ENCODE assay signal across 8 cellular contexts in the genomic region with DNA sequence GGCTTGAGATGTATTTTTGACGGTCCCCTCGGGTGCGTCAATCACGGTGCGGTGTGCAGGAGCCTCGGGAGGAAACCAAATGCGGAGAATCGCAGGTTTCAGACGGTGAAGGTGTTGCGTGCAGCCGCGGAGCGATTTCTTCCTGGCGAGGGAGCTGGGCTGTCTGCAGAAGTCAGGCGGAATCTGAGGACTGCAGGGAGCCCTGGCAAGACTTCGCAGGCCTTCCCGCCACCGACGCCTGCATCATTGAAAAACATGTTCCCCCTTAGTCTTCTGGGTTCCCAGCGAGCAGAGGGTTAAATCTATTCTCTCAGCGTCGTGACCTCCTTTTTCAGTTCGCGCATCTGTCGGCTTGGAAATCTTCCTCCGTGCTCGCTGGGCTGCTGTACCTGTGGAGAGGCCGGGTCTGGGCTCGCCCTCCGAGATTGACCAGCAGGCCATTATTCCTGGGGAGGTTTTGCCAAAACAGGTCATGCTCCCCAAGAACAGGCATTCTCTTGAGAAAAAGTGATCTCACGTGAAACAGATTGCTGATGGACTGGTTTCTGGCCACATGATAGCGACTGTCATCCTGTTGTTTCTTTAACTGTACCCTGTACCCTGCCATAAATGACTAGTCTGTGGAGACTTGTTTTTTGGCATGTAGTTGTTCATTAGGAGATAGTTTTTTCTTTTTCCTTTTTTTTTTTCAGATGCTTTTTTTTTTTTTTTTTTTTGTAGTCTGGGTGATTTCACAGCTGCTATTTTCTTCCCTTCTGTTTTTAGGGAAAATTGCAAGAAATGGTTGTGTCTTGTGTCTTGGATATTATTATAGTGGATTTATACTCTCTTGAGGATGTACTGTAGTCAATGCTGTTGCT. TPM values are rescaled to one million over a fixed set of nuclear protein-coding genes. Genes with fewer than 3 reads are reported as not detected.
A peak's percentile ranks its signal among the peaks of the same experiment; 100 is the strongest.
DNase-seq lines count a peak whose midpoint lies in the region; ATAC-seq and TF ChIP-seq lines count a peak whose summit lies in the region.

No MANE protein-coding gene starts in this region.

- no peaks in the 10 kb centered on the region for H3K36me3 Mint-ChIP-seq in chondrocyte (ENCODE audit: low read depth)

- no peak for TF ChIP-seq CTCF in A673 (conservative IDR thresholded peaks at IDR 0.05; ENCODE audit: low read depth, low read length)
- no peak for TF ChIP-seq CTCF in MM.1S (IDR thresholded peaks at IDR 0.05; ENCODE audit: low read length)
- peak; percentile 4 for TF ChIP-seq CTCF in chondrocyte (IDR thresholded peaks at IDR 0.05)

- H3K27me3 ChIP-seq in A673 (replicated peaks; ENCODE audit: insufficient read depth, low read depth, low read length, poor library complexity) (no peaks in the 10 kb centered on the region), MM.1S (replicated peaks; ENCODE audit: insufficient read depth, low read length) (no peaks in the 10 kb centered on the region), mesenchymal stem cell (ENCODE audit: control insufficient read depth in 1 of 2, insufficient read depth in 1 of 2, low read length in 2 of 2) (no peaks in the 10 kb centered on the region)

- no peak overlapping the region for H2AK5ac ChIP-seq in mesenchymal stem cell (ENCODE audit: low read length, severe bottlenecking)

- peak; percentile 12 for ATAC-seq in GM18498 (IDR thresholded peaks at IDR 0.05; ENCODE audit: unreplicated experiment)
- peak; percentile 37 to 39 for ATAC-seq in activated CD4-positive, CD25-positive, alpha-beta regulatory T cell treated with anti-CD3 and anti-CD28 coated beads, Interleukin-2, amount 50 U/mL, for 24 hours
- ATAC-seq in HG03095 (IDR thresholded peaks at IDR 0.05; ENCODE audit: unreplicated experiment) = no peak

- H3K9me2 ChIP-seq in MM.1S (replicated peaks; ENCODE audit: insufficient read depth, low read length) = no peaks in the 10 kb centered on the region

- no peak overlapping the region for H3K18ac ChIP-seq in mesenchymal stem cell (ENCODE audit: low read depth in 1 of 2, low read length in 2 of 2)

- H3K9ac ChIP-seq in MM.1S (ENCODE audit: low read length) (peak overlapping the region; percentile 63), mesenchymal stem cell (ENCODE audit: low read length) (peak overlapping the region; percentile 80)

- H3K4me2 ChIP-seq in MM.1S (ENCODE audit: low read depth, low read length) = peak overlapping the region; percentile 94
- H3K4me2 ChIP-seq in mesenchymal stem cell (ENCODE audit: low read length, poor library complexity, severe bottlenecking) = peak overlapping the region; percentile 95

- H3K27ac ChIP-seq in A673 (ENCODE audit: low read depth, low read length, poor library complexity, severe bottlenecking) (peak overlapping the region; percentile 88), MM.1S (ENCODE audit: low read length) (peak overlapping the region; percentile 36; the same call in 1 of the 2 replicates), mesenchymal stem cell (ENCODE audit: low read length, poor library complexity, severe bottlenecking) (no peak overlapping the region)

- peak overlapping the region; percentile 91 for H3K4me3 Mint-ChIP-seq in chondrocyte (ENCODE audit: unreplicated experiment)

- no peak overlapping the region for H2BK15ac ChIP-seq in mesenchymal stem cell (ENCODE audit: low read depth, poor library complexity, severe bottlenecking)

- H3K9me3 ChIP-seq in A673 (ENCODE audit: low read depth, low read length, poor library complexity, severe bottlenecking) = no peaks in the 10 kb centered on the region
- no peaks in the 10 kb centered on the region for H3K9me3 ChIP-seq in MM.1S (replicated peaks; ENCODE audit: insufficient read depth, low read length)
- H3K9me3 ChIP-seq in mesenchymal stem cell (ENCODE audit: control insufficient read depth, low read length) = no peaks in the 10 kb centered on the region

- H3K27me3 Mint-ChIP-seq in chondrocyte (ENCODE audit: low read depth) = no peaks in the 10 kb centered on the region

- peak overlapping the region; percentile 89 for H3K27ac Mint-ChIP-seq in chondrocyte (ENCODE audit: unreplicated experiment)

- no peak overlapping the region for H4K91ac ChIP-seq in mesenchymal stem cell (ENCODE audit: low read length)

- H4K8ac ChIP-seq in mesenchymal stem cell (ENCODE audit: low read length) = no peak overlapping the region

- WGBS in mesenchymal stem cell = under 1% methylated on average over 32 of the region's 32 CpGs

- peaks cover 71% of the 10 kb centered on the region for H3K79me2 ChIP-seq in MM.1S (ENCODE audit: low read length)

- intact Hi-C loops in A673 (cut with micrococcal nuclease; ENCODE audit: unreplicated experiment) = loop anchor here (5.0 kb wide), 1 partner anchor 72 kb away; no protein-coding TSS in a partner anchor

- no peaks in the 10 kb centered on the region for H3K9me3 Mint-ChIP-seq in chondrocyte (ENCODE audit: low read depth)

- no peak overlapping the region for H2BK5ac ChIP-seq in mesenchymal stem cell (ENCODE audit: low read depth, low read length, poor library complexity, severe bottlenecking)

- H3K79me1 ChIP-seq in mesenchymal stem cell (replicated peaks; ENCODE audit: low read length, poor library complexity, severe bottlenecking) = peaks cover 3% of the 10 kb centered on the region

- no peaks in the 10 kb centered on the region for H4K20me1 ChIP-seq in MM.1S (ENCODE audit: insufficient read depth, low read length)

- DNase-seq in A673 (ENCODE audit: low spot score) (peak; percentile 73), MM.1S (peak; percentile 43), chondrocyte (ENCODE audit: low spot score) (peak; percentile 38), mesenchymal stem cell (peak; percentile 52)
- peak in 5 of 6 experiments; percentile 55 to 79 (median 62) for DNase-seq in stimulated activated naive CD4-positive, alpha-beta T cell (lab: John Stamatoyannopoulos, UW)

- H3K4me1 Mint-ChIP-seq in chondrocyte (ENCODE audit: low read depth) = peaks cover 20% of the 10 kb centered on the region

- POLR2A ChIA-PET in A673 (lab: Charles Lee; ENCODE audit: low non-redundant PET) = interaction anchor here (0.6 kb wide), 2 partner anchors 251 to 295 kb away, joined by 6 to 9 read pairs; no protein-coding TSS in a partner anchor

- no peak overlapping the region for H2BK12ac ChIP-seq in mesenchymal stem cell (ENCODE audit: low read length in 2 of 2)

- H3K4me1 ChIP-seq in A673 (ENCODE audit: insufficient read depth, low read length, poor library complexity, severe bottlenecking) = peaks cover 36% of the 10 kb centered on the region
- peaks cover 10% of the 10 kb centered on the region for H3K4me1 ChIP-seq in MM.1S (ENCODE audit: low read length)
- H3K4me1 ChIP-seq in mesenchymal stem cell (ENCODE audit: control insufficient read depth, insufficient read depth, low read depth, low read length) = peaks cover 11% of the 10 kb centered on the region

- H3K23ac ChIP-seq in mesenchymal stem cell (ENCODE audit: low read length in 2 of 2) = no peak overlapping the region

- no peak overlapping the region for H3K14ac ChIP-seq in mesenchymal stem cell (ENCODE audit: low read length in 2 of 2)

- peaks cover 12% of the 10 kb centered on the region for H3K36me3 ChIP-seq in A673 (ENCODE audit: insufficient read depth, low read length, poor library complexity, severe bottlenecking)
- H3K36me3 ChIP-seq in MM.1S (replicated peaks; ENCODE audit: insufficient read depth, low read length) = no peaks in the 10 kb centered on the region
- H3K36me3 ChIP-seq in mesenchymal stem cell (ENCODE audit: control insufficient read depth in 1 of 2, insufficient read depth in 2 of 2, low read depth in 1 of 2, low read length in 2 of 2) = no peaks in the 10 kb centered on the region

- H2BK120ac ChIP-seq in mesenchymal stem cell (ENCODE audit: low read depth, low read length) = no peak overlapping the region

- H3K4ac ChIP-seq in mesenchymal stem cell (ENCODE audit: low read depth in 1 of 2, low read length in 2 of 2) = no peak overlapping the region

- peak overlapping the region; percentile 75 for H2AFZ ChIP-seq in MM.1S (ENCODE audit: low read length)
- H2AFZ ChIP-seq in mesenchymal stem cell (ENCODE audit: low read depth, low read length) = peak overlapping the region; percentile 83

- H3F3A ChIP-seq in MM.1S (ENCODE audit: insufficient read depth, low read length) = peaks cover 19% of the 10 kb centered on the region

- BruUV-seq in A673 (replicated peaks; lab: Mats Ljungman, UMichigan) = no TSS peak

- H3K4me3 ChIP-seq in A673 (ENCODE audit: low read depth, low read length, poor library complexity, severe bottlenecking) = peak overlapping the region; percentile 89
- peak overlapping the region; percentile 90 for H3K4me3 ChIP-seq in MM.1S (ENCODE audit: low read length)
- H3K4me3 ChIP-seq in mesenchymal stem cell (ENCODE audit: insufficient read depth in 1 of 2, low read depth in 1 of 2, low read length in 2 of 2) = peak overlapping the region; percentile 73 to 79

- CTCF ChIA-PET in A673 (lab: Charles Lee) = interaction anchor here (1.2 kb wide), 1 partner anchor 72 kb away, joined by 3 read pairs; no protein-coding TSS in a partner anchor

RNA-seq across cellular contexts. Expression of a gene that starts 0.9 kb away (rescaled TPM):
- total RNA-seq in A673 (2021) (337 TPM in 2 replicates), chondrocyte (11.5 to 18.3 TPM (median 17.7 TPM) in 3 replicates)
- 4.3 TPM for polyA plus RNA-seq in mesenchymal stem cell (2013, experiment 1 of 2)
- 4.4 TPM for polyA plus RNA-seq in mesenchymal stem cell (2013, experiment 2 of 2)

Comparison
In these comparisons a context has a peak if more than half of its experiments do, and no peak if none do; other contexts are left out.
1. RNA of a gene that starts 0.9 kb away (total RNA-seq): 337 TPM in A673; 11.5 to 18.3 TPM in chondrocyte; every median in the first group is over 10 times any median in the second.
2. Peak in every context shown above with its lines, with median percentiles within 50 percentile points of each other: DNase-seq and H3K4me3 ChIP-seq.